9 cellular contexts compared by ENCODE assay signal in genomic region chr20:19975901-19976300, GRCh38. TPM values are rescaled to one million over a fixed set of nuclear protein-coding genes. Genes with fewer than 3 reads are reported as not detected.
DNase-seq lines count a peak whose midpoint lies in the region; ATAC-seq and TF ChIP-seq lines count a peak whose summit lies in the region.
"Had no signal": no experiment of that assay in that cellular context is flagged by ENCODE, and none has a peak within 500 bp of the region (broad histone marks: within the 10 kb centered on the region; RNA-seq: fewer than 3 reads in every experiment).

No MANE protein-coding gene starts in this region.

- intact Hi-C loops in CD4-positive, alpha-beta T cell (cut with DNase I, micrococcal nuclease), result no loop called here

- TF ChIP-seq CTCF in KMS-11 (conservative IDR thresholded peaks at IDR 0.05; ENCODE audit: low read depth, low read length), result no peak
- TF ChIP-seq CTCF in type B pancreatic cell (conservative IDR thresholded peaks at IDR 0.05), result no peak
- TF ChIP-seq CTCF in CD4-positive, alpha-beta T cell (IDR thresholded peaks at IDR 0.05), result no peak

- POLR2A ChIA-PET in CD4-positive, alpha-beta T cell (lab: Charles Lee), result no interaction called here

- no peaks in the 10 kb centered on the region for H3K9me3 Mint-ChIP-seq in type B pancreatic cell
- peaks cover 2% of the 10 kb centered on the region for H3K9me3 Mint-ChIP-seq in CD4-positive, alpha-beta T cell

- CTCF ChIA-PET in CD4-positive, alpha-beta T cell (lab: Charles Lee), result no interaction called here

- H3K27me3 Mint-ChIP-seq in type B pancreatic cell, result no peaks in the 10 kb centered on the region
- H3K27me3 Mint-ChIP-seq in CD4-positive, alpha-beta T cell, result peaks cover 8% of the 10 kb centered on the region

- H3K36me3 ChIP-seq in KMS-11 (ENCODE audit: insufficient read depth), result no peaks in the 10 kb centered on the region

- H3K4me1 Mint-ChIP-seq in type B pancreatic cell (ENCODE audit: unreplicated experiment), result peaks cover 51% of the 10 kb centered on the region
- H3K4me1 Mint-ChIP-seq in CD4-positive, alpha-beta T cell (ENCODE audit: low read depth), result peaks cover 15% of the 10 kb centered on the region

- H3K36me3 Mint-ChIP-seq in type B pancreatic cell, result peaks cover 37% of the 10 kb centered on the region
- no peaks in the 10 kb centered on the region for H3K36me3 Mint-ChIP-seq in CD4-positive, alpha-beta T cell (ENCODE audit: low read depth)

- peaks cover 68% of the 10 kb centered on the region for H3K4me1 ChIP-seq in KMS-11 (ENCODE audit: low read depth, poor library complexity, severe bottlenecking)

- peak overlapping the region; percentile 94 for H3K27ac Mint-ChIP-seq in type B pancreatic cell
- no peak overlapping the region for H3K27ac Mint-ChIP-seq in CD4-positive, alpha-beta T cell

- no peaks in the 10 kb centered on the region for H3K79me2 ChIP-seq in KMS-11 (ENCODE audit: insufficient read depth, low read depth)

- H3K9ac ChIP-seq in KMS-11, result no peak overlapping the region

- no peaks in the 10 kb centered on the region for H3K9me3 ChIP-seq in CD4-positive, alpha-beta T cell (ENCODE audit: control insufficient read depth, low read length)

- no peak overlapping the region for H3K4me3 ChIP-seq in KMS-11 (IDR thresholded peaks at IDR 0.05; ENCODE audit: insufficient read depth, low read depth, low read length)

- H3K4me3 Mint-ChIP-seq in type B pancreatic cell, result peak overlapping the region; percentile 77
- H3K4me3 Mint-ChIP-seq in CD4-positive, alpha-beta T cell, result no peak overlapping the region

- no peaks in the 10 kb centered on the region for H3K27me3 ChIP-seq in KMS-11 (ENCODE audit: insufficient read depth, low read depth)
- no peaks in the 10 kb centered on the region for H3K27me3 ChIP-seq in CD4-positive, alpha-beta T cell (ENCODE audit: control insufficient read depth, insufficient read depth, low read length)

- H3K27ac ChIP-seq in KMS-11, result no peak overlapping the region
- H3K27ac ChIP-seq in caudate nucleus (ENCODE audit: low read depth, low read length), result peak overlapping the region; percentile 94
- H3K27ac ChIP-seq in CD4-positive, alpha-beta T cell (ENCODE audit: low read depth, low read length), result no peak overlapping the region

- no peak overlapping the region for H2AFZ ChIP-seq in KMS-11 (ENCODE audit: low read depth)

- no peaks in the 10 kb centered on the region for H4K20me1 ChIP-seq in KMS-11 (ENCODE audit: insufficient read depth)

- ATAC-seq in GM19035 (IDR thresholded peaks at IDR 0.05; ENCODE audit: unreplicated experiment), result no peak
- no peak for ATAC-seq in CD4-positive, alpha-beta T cell (ENCODE audit: poor library complexity)

- DNase-seq in caudate nucleus (lab: John Stamatoyannopoulos, UW) (peak in 4 of 61 donors; percentile 17 to 38 (median 34)), medulla oblongata (ENCODE audit: extremely low spot score) (peak; percentile 55), type B pancreatic cell (ENCODE audit: extremely low spot score, unreplicated experiment) (no peak), epidermal melanocyte (ENCODE audit: insufficient read length, low spot score) (no peak)
- no peak for DNase-seq in CD4-positive, alpha-beta T cell
- DNase-seq: activated CD4-positive, CD25-positive, alpha-beta regulatory T cell treated with anti-CD3 and anti-CD28 coated beads, Interleukin-2, amount 50 U/mL, for 72 hours; KG1 had no signal

- H3K4me2 ChIP-seq in KMS-11, result peak overlapping the region; percentile 88; the same call in 1 of the 2 replicates

RNA-seq across cellular contexts. Expression of gene NAA20, which starts 41.3 kb away (rescaled TPM):
- 63.5 and 69.4 TPM in 2 replicates for total RNA-seq in type B pancreatic cell (ENCODE audit: low replicate concordance)
- 10 to 100 TPM; 18.8 to 18.9 TPM for total RNA-seq in CD4-positive, alpha-beta T cell
